In genomic region chr7:157844611-157845010, GRCh38 we compare ENCODE assay signal across 25 cellular contexts.
"Had no signal": no experiment of that assay in that cellular context is flagged by ENCODE, and none has a peak within 500 bp of the region (broad histone marks: within the 10 kb centered on the region; RNA-seq: fewer than 3 reads in every experiment).

No MANE protein-coding gene starts in this region.

- H3K4me3 ChIP-seq: dorsolateral prefrontal cortex, mucosa of descending colon, ovary, right lobe of liver, stomach, thyroid gland had no signal

- H3K4me1 ChIP-seq: right lobe of liver, stomach, thyroid gland had no signal

- H3K27ac ChIP-seq: dorsolateral prefrontal cortex, ovary, right lobe of liver, stomach, thyroid gland had no signal

- H3K9me3 ChIP-seq: mucosa of descending colon, ovary, right lobe of liver, stomach, thyroid gland had no signal

- H3K27ac Mint-ChIP-seq: mesothelial cell of epicardium; natural killer cell treated with Interleukin-12 subunit alpha and Interleukin-12 subunit beta and Interleukin-15 and Interleukin-18, amount 100 ng/mL, for 72 hours had no signal

- ATAC-seq: left lobe of liver; mucosa of descending colon; natural killer cell treated with Interleukin-12 subunit alpha and Interleukin-12 subunit beta and Interleukin-15 and Interleukin-18, amount 100 ng/mL, for 72 hours; right lobe of liver had no signal

- H3K36me3 ChIP-seq: ovary, right lobe of liver, stomach, thyroid gland had no signal

- H3K9me3 Mint-ChIP-seq: mesothelial cell of epicardium; naive B cell; natural killer cell treated with Interleukin-12 subunit alpha and Interleukin-12 subunit beta and Interleukin-15 and Interleukin-18, amount 100 ng/mL, for 72 hours had no signal

- DNase-seq: cerebellar nuclear complex; effector CD4-positive, alpha-beta T cell; mesenchymal stem cell; mucosa of descending colon; naive B cell; occipital lobe; ovary; retina; right lobe of liver; small intestine; stimulated activated CD4-positive, alpha-beta T cell treated with anti-CD3 and anti-CD28 coated beads, Interleukin-12 subunit alpha, Interleukin-12 subunit beta, amount 100 ng/mL, for 4 hours; stimulated activated CD4-positive, alpha-beta T cell treated with anti-CD3 and anti-CD28 coated beads, Interleukin-1b, Interleukin-23, amount 100 ng/mL, for 48 hours; stimulated activated CD4-positive, alpha-beta T cell treated with anti-CD3 and anti-CD28 coated beads, Interleukin-4, amount 100 ng/mL, for 1 hour; stimulated activated CD8-positive, alpha-beta memory T cell treated with anti-CD3 and anti-CD28 coated beads, Interleukin-4, amount 100 ng/mL, for 48 hours; stimulated activated naive CD4-positive, alpha-beta T cell; stomach; thyroid gland; trophoblast cell had no signal

- H3K4me3 Mint-ChIP-seq: mesothelial cell of epicardium; natural killer cell treated with Interleukin-12 subunit alpha and Interleukin-12 subunit beta and Interleukin-15 and Interleukin-18, amount 100 ng/mL, for 72 hours had no signal

- H3K27me3 ChIP-seq: ovary, right lobe of liver, thyroid gland had no signal

- H3K27me3 Mint-ChIP-seq: naive B cell; natural killer cell treated with Interleukin-12 subunit alpha and Interleukin-12 subunit beta and Interleukin-15 and Interleukin-18, amount 100 ng/mL, for 72 hours had no signal

- H3K36me3 Mint-ChIP-seq: mesothelial cell of epicardium; naive B cell; natural killer cell treated with Interleukin-12 subunit alpha and Interleukin-12 subunit beta and Interleukin-15 and Interleukin-18, amount 100 ng/mL, for 72 hours had no signal

- FAIRE-seq: colon, frontal cortex, keratinocyte, small intestine had no signal

- H3K4me1 Mint-ChIP-seq: naive B cell had no signal
